17 cellular contexts compared by ENCODE assay signal in the genomic region with DNA sequence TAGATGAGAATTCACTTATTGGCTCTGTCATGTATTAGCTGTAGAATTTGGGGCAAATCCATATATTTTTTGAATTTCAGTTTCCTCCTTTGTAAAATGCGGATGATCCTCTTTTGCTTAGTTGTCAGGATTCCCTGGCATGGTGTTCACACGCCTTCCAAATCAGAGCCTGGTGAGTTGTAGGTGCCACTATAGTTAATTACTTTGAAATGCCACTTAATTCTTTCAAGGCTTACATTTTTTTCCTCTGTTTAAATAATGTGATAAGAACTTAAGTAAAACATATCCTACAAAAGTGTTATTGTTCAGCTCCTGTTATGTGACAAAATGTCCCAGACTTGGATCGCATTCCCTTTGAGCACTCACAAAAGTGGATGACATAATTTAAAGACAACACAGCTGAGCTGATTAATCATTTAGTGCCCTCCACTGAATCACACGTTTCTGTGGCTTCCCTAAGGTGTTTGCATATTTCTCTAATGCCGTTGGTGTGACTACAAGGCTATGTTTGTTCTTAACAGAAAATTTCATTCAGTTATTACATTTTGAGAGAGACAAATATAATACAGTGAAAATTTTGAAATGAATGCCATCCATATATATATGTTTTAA.
DNase-seq lines count a peak whose midpoint lies in the region; ATAC-seq and TF ChIP-seq lines count a peak whose summit lies in the region.
"Had no signal": no experiment of that assay in that cellular context is flagged by ENCODE, and none has a peak within 500 bp of the region (broad histone marks: within the 10 kb centered on the region; RNA-seq: fewer than 3 reads in every experiment).

No MANE protein-coding gene starts in this region.

- H3K27ac ChIP-seq in body of pancreas, result peak overlapping the region in 1 of 4 donors; percentile 36
- no peak overlapping the region for H3K27ac ChIP-seq in testis
- H3K27ac ChIP-seq in gastrocnemius medialis, result no peak overlapping the region
- no peak overlapping the region for H3K27ac ChIP-seq in naive thymus-derived CD4-positive, alpha-beta T cell (ENCODE audit: low read depth, low read length)
- H3K27ac ChIP-seq: BLaER1 treated with 17β-estradiol and CSF1 and Interleukin-3, amounts not matched to agents 10 nM and 100 nM; HL-60; uterus had no signal

- peaks cover 0 to 4% of the 10 kb centered on the region in 2 donors for H3K27me3 ChIP-seq in body of pancreas
- no peaks in the 10 kb centered on the region for H3K27me3 ChIP-seq in testis
- H3K27me3 ChIP-seq in gastrocnemius medialis, result no peaks in the 10 kb centered on the region
- H3K27me3 ChIP-seq in naive thymus-derived CD4-positive, alpha-beta T cell (ENCODE audit: control insufficient read depth in 2 of 2, insufficient read depth in 2 of 2, low read length in 2 of 2), result no peaks in the 10 kb centered on the region
- H3K27me3 ChIP-seq: BLaER1 treated with 17β-estradiol and CSF1 and Interleukin-3, amounts not matched to agents 10 nM and 100 nM; uterus had no signal

- intact Hi-C loops in body of pancreas (cut with DNase I) (no loop called here), testis (cut with DNase I; ENCODE audit: low total_unique reads) (no loop called here), gastrocnemius medialis (cut with DNase I; ENCODE audit: low total_unique reads) (no loop called here)
- intact Hi-C loops in naive thymus-derived CD4-positive, alpha-beta T cell (cut with micrococcal nuclease), result no loop called here

- TF ChIP-seq POLR2A in body of pancreas (IDR thresholded peaks at IDR 0.05), result no peak
- no peak for TF ChIP-seq POLR2A in testis (IDR thresholded peaks at IDR 0.05)
- no peak for TF ChIP-seq POLR2A in gastrocnemius medialis (IDR thresholded peaks at IDR 0.05)

- H3K4me3 ChIP-seq in body of pancreas, result no peak overlapping the region
- H3K4me3 ChIP-seq in testis, result no peak overlapping the region
- H3K4me3 ChIP-seq in gastrocnemius medialis, result no peak overlapping the region
- no peak overlapping the region for H3K4me3 ChIP-seq in naive thymus-derived CD4-positive, alpha-beta T cell (ENCODE audit: low read length)
- H3K4me3 ChIP-seq: BLaER1 treated with 17β-estradiol and CSF1 and Interleukin-3, amounts not matched to agents 10 nM and 100 nM; mucosa of descending colon; uterus had no signal

- H3K27ac Mint-ChIP-seq in osteocyte (ENCODE audit: unreplicated experiment) (peak overlapping the region; percentile 63), mesothelial cell of epicardium (no peak overlapping the region)
- no peak overlapping the region for H3K27ac Mint-ChIP-seq in naive thymus-derived CD4-positive, alpha-beta T cell
- H3K27ac Mint-ChIP-seq: activated CD4-positive, alpha-beta T cell treated with anti-CD3 and anti-CD28 coated beads for 36 hours; dendritic cell treated with granulocyte-macrophage colony-stimulating factor and Interleukin-4, amounts not matched to agents 40 ng/mL and 50 ng/mL, for 4 days had no signal

- H3K36me3 ChIP-seq in body of pancreas (replicated peaks in 1 of 2; ENCODE audit: insufficient read depth in 1 of 2, low read depth in 2 of 2) (no peaks in the 10 kb centered on the region), testis (ENCODE audit: low read depth, missing control alignments) (no peaks in the 10 kb centered on the region), gastrocnemius medialis (no peaks in the 10 kb centered on the region)
- no peaks in the 10 kb centered on the region for H3K36me3 ChIP-seq in naive thymus-derived CD4-positive, alpha-beta T cell (ENCODE audit: control insufficient read depth in 2 of 3, insufficient read depth in 3 of 3, low read length in 3 of 3)
- H3K36me3 ChIP-seq: BLaER1 treated with 17β-estradiol and CSF1 and Interleukin-3, amounts not matched to agents 10 nM and 100 nM; uterus had no signal

- WGBS in body of pancreas, 2 donors, result 14 to 17% methylated on average over 5 of the region's 5 CpGs
- WGBS in testis, 2 donors, result 59% methylated on average over 5 of the region's 5 CpGs

- in situ Hi-C loops in gastrocnemius medialis (cut with MboI; ENCODE audit: low sequenced_read_pairs in 4 of 4), result loop anchor here in 1 of 4 donors (25.0 kb wide), 1 partner anchor 106 kb away; no protein-coding TSS in a partner anchor

- no peaks in the 10 kb centered on the region for H3K9me3 Mint-ChIP-seq in osteocyte (ENCODE audit: unreplicated experiment)
- peaks cover 0 to 11% (median 4%) of the 10 kb centered on the region in 11 donors for H3K9me3 Mint-ChIP-seq in naive thymus-derived CD4-positive, alpha-beta T cell
- H3K9me3 Mint-ChIP-seq in mesothelial cell of epicardium, result no peaks in the 10 kb centered on the region
- H3K9me3 Mint-ChIP-seq: dendritic cell treated with granulocyte-macrophage colony-stimulating factor and Interleukin-4, amounts not matched to agents 40 ng/mL and 50 ng/mL, for 4 days had no signal

- H3K4me1 Mint-ChIP-seq in osteocyte (ENCODE audit: unreplicated experiment) (peaks cover 44% of the 10 kb centered on the region), mesothelial cell of epicardium (peaks cover 4% of the 10 kb centered on the region)
- H3K4me1 Mint-ChIP-seq in naive thymus-derived CD4-positive, alpha-beta T cell, result no peaks in the 10 kb centered on the region
- H3K4me1 Mint-ChIP-seq: activated CD4-positive, alpha-beta T cell treated with anti-CD3 and anti-CD28 coated beads for 36 hours had no signal

- peaks cover 18% of the 10 kb centered on the region for H3K4me1 ChIP-seq in body of pancreas
- H3K4me1 ChIP-seq in testis, result no peaks in the 10 kb centered on the region
- no peaks in the 10 kb centered on the region for H3K4me1 ChIP-seq in gastrocnemius medialis
- no peaks in the 10 kb centered on the region for H3K4me1 ChIP-seq in naive thymus-derived CD4-positive, alpha-beta T cell (ENCODE audit: control insufficient read depth in 2 of 2, insufficient read depth in 2 of 2, low read length in 2 of 2)
- H3K4me1 ChIP-seq: BLaER1 treated with 17β-estradiol and CSF1 and Interleukin-3, amounts not matched to agents 10 nM and 100 nM; uterus had no signal

- peak; percentile 10 for DNase-seq in EH (ENCODE audit: low read depth)
- peak; percentile 46 for DNase-seq in HS-27A (ENCODE audit: low read depth)
- DNase-seq in body of pancreas, result peak in 1 of 4 donors; percentile 7
- DNase-seq in osteocyte (ENCODE audit: extremely low spot score, unreplicated experiment), result no peak
- no peak for DNase-seq in testis
- no peak for DNase-seq in gastrocnemius medialis
- DNase-seq in naive thymus-derived CD4-positive, alpha-beta T cell, result no peak
- no peak for DNase-seq in mesothelial cell of epicardium (ENCODE audit: low spot score in 2 of 2, unreplicated experiment in 2 of 2)
- DNase-seq: activated CD4-positive, alpha-beta T cell treated with anti-CD3 and anti-CD28 coated beads for 36 hours; activated T-cell treated with anti-CD3 and anti-CD28 coated beads, Interleukin-2, amount 50 U/mL, for 1 hour; mucosa of descending colon; NCI-H2171; stimulated activated CD4-positive, alpha-beta T cell treated with anti-CD3 and anti-CD28 coated beads, Interleukin-2, amount 100 ng/mL, for 48 hours; uterus had no signal

- no peaks in the 10 kb centered on the region for H3K9me3 ChIP-seq in body of pancreas
- H3K9me3 ChIP-seq in testis, result no peaks in the 10 kb centered on the region
- no peaks in the 10 kb centered on the region for H3K9me3 ChIP-seq in gastrocnemius medialis
- no peaks in the 10 kb centered on the region for H3K9me3 ChIP-seq in naive thymus-derived CD4-positive, alpha-beta T cell (ENCODE audit: control insufficient read depth in 2 of 3, low read length in 3 of 3)
- H3K9me3 ChIP-seq: BLaER1 treated with 17β-estradiol and CSF1 and Interleukin-3, amounts not matched to agents 10 nM and 100 nM; mucosa of descending colon; uterus had no signal

- TF ChIP-seq CTCF in body of pancreas (IDR thresholded peaks at IDR 0.05), result no peak
- no peak for TF ChIP-seq CTCF in osteocyte (IDR thresholded peaks at IDR 0.05)
- no peak for TF ChIP-seq CTCF in testis (IDR thresholded peaks at IDR 0.05)
- no peak for TF ChIP-seq CTCF in gastrocnemius medialis (IDR thresholded peaks at IDR 0.05 in 4 of 5, conservative IDR thresholded peaks at IDR 0.05 in 1 of 5)
- no peak for TF ChIP-seq CTCF in mesothelial cell of epicardium (IDR thresholded peaks at IDR 0.05; ENCODE audit: unreplicated experiment)

- CTCF ChIA-PET in naive thymus-derived CD4-positive, alpha-beta T cell (lab: Charles Lee), result no interaction called here

- H3K27me3 Mint-ChIP-seq in osteocyte (ENCODE audit: unreplicated experiment) (no peaks in the 10 kb centered on the region), mesothelial cell of epicardium (ENCODE audit: low read depth) (no peaks in the 10 kb centered on the region)
- no peaks in the 10 kb centered on the region for H3K27me3 Mint-ChIP-seq in naive thymus-derived CD4-positive, alpha-beta T cell
- H3K27me3 Mint-ChIP-seq: activated CD4-positive, alpha-beta T cell treated with anti-CD3 and anti-CD28 coated beads for 36 hours; dendritic cell treated with granulocyte-macrophage colony-stimulating factor and Interleukin-4, amounts not matched to agents 40 ng/mL and 50 ng/mL, for 4 days had no signal

- H3K36me3 Mint-ChIP-seq in osteocyte (ENCODE audit: unreplicated experiment) (no peaks in the 10 kb centered on the region), mesothelial cell of epicardium (no peaks in the 10 kb centered on the region)
- peaks cover 0 to 3% (median 0%) of the 10 kb centered on the region in 5 donors for H3K36me3 Mint-ChIP-seq in naive thymus-derived CD4-positive, alpha-beta T cell

- POLR2A ChIA-PET in naive thymus-derived CD4-positive, alpha-beta T cell (lab: Charles Lee), result no interaction called here

- H3K4me3 Mint-ChIP-seq in osteocyte (ENCODE audit: unreplicated experiment), result no peak overlapping the region
- H3K4me3 Mint-ChIP-seq in naive thymus-derived CD4-positive, alpha-beta T cell, result no peak overlapping the region
- no peak overlapping the region for H3K4me3 Mint-ChIP-seq in mesothelial cell of epicardium
- H3K4me3 Mint-ChIP-seq: activated CD4-positive, alpha-beta T cell treated with anti-CD3 and anti-CD28 coated beads for 36 hours; dendritic cell treated with granulocyte-macrophage colony-stimulating factor and Interleukin-4, amounts not matched to agents 40 ng/mL and 50 ng/mL, for 4 days had no signal

- ATAC-seq in body of pancreas, result peak; percentile 68
- no peak for ATAC-seq in gastrocnemius medialis
- ATAC-seq in naive thymus-derived CD4-positive, alpha-beta T cell, result no peak
- ATAC-seq: activated CD4-positive, alpha-beta T cell treated with anti-CD3 and anti-CD28 coated beads for 36 hours; mucosa of descending colon had no signal

Comparison
In these comparisons a context has a peak if more than half of its experiments do, and no peak if none do; other contexts are left out.
1. DNase-seq: peak in EH (single experiment) and HS-27A (single experiment); none in osteocyte (single experiment), testis (single experiment), gastrocnemius medialis (0 of 2), naive thymus-derived CD4-positive, alpha-beta T cell (0 of 9) and mesothelial cell of epicardium (0 of 2).